In genomic region chr17:82049521-82049971, GRCh38 we compare ENCODE assay signal across 12 cellular contexts.
"Had no signal": no experiment of that assay in that cellular context is flagged by ENCODE, and none has a peak within 500 bp of the region (broad histone marks: within the 10 kb centered on the region; RNA-seq: fewer than 3 reads in every experiment).

No MANE protein-coding gene starts in this region.

- H3K27me3 Mint-ChIP-seq: activated naive CD4-positive, alpha-beta T cell treated with anti-CD3 and anti-CD28 coated beads, Interleukin-2, amount 50 U/mL, for 24 hours; activated T-helper 17 cell treated with anti-CD3 and anti-CD28 coated beads, Interleukin-2, amount 50 U/mL, for 72 hours; central memory CD8-positive, alpha-beta T cell; naive B cell had no signal

- H3K36me3 Mint-ChIP-seq: activated naive CD4-positive, alpha-beta T cell treated with anti-CD3 and anti-CD28 coated beads, Interleukin-2, amount 50 U/mL, for 24 hours; naive B cell had no signal

- H3K27ac Mint-ChIP-seq: activated naive CD4-positive, alpha-beta T cell treated with anti-CD3 and anti-CD28 coated beads, Interleukin-2, amount 50 U/mL, for 24 hours had no signal

- H3K9me3 Mint-ChIP-seq: activated naive CD4-positive, alpha-beta T cell treated with anti-CD3 and anti-CD28 coated beads, Interleukin-2, amount 50 U/mL, for 24 hours; activated T-helper 17 cell treated with anti-CD3 and anti-CD28 coated beads, Interleukin-2, amount 50 U/mL, for 72 hours; central memory CD8-positive, alpha-beta T cell; naive B cell had no signal

- H3K36me3 ChIP-seq: uterus had no signal

- H3K27ac ChIP-seq: prostate gland, uterus had no signal

- DNase-seq: effector memory CD4-positive, alpha-beta T cell; gastrocnemius medialis; kidney glomerular epithelial cell; naive B cell; nucleus accumbens; T1000; uterus had no signal

- H3K4me3 ChIP-seq: lung, prostate gland, uterus had no signal

- H3K9me3 ChIP-seq: gastrocnemius medialis, prostate gland, uterus had no signal

- H3K4me1 Mint-ChIP-seq: activated T-helper 17 cell treated with anti-CD3 and anti-CD28 coated beads, Interleukin-2, amount 50 U/mL, for 72 hours had no signal

- ATAC-seq: activated T-helper 17 cell treated with anti-CD3 and anti-CD28 coated beads, Interleukin-2, amount 50 U/mL, for 72 hours; gastrocnemius medialis had no signal

- H3K27me3 ChIP-seq: gastrocnemius medialis, uterus had no signal
